8 cellular contexts compared by ENCODE assay signal in genomic region chr2:26848336-26849055, GRCh38. TPM values are rescaled to one million over a fixed set of nuclear protein-coding genes. Genes with fewer than 3 reads are reported as not detected.
DNase-seq lines count a peak whose midpoint lies in the region; ATAC-seq lines count a peak whose summit lies in the region.

No MANE protein-coding gene starts in this region.

- H3K9me3 Mint-ChIP-seq in activated T-helper 2 cell treated with anti-CD3 and anti-CD28 coated beads, Interferon-gamma antibody, Interleukin-2, Interleukin-4, amounts not matched to agents 10 μg/mL and 5 μg/mL and 100 μg/mL, durations not matched to agents 14 hours and 24 hours and 36 hours: no peaks in the 10 kb centered on the region

- no peaks in the 10 kb centered on the region for H3K36me3 Mint-ChIP-seq in activated T-helper 2 cell treated with anti-CD3 and anti-CD28 coated beads, Interferon-gamma antibody, Interleukin-2, Interleukin-4, amounts not matched to agents 10 μg/mL and 5 μg/mL and 100 μg/mL, durations not matched to agents 14 hours and 24 hours and 36 hours (ENCODE audit: low read depth)

- peak overlapping the region; percentile 21 for H3K4me3 Mint-ChIP-seq in activated T-helper 2 cell treated with anti-CD3 and anti-CD28 coated beads, Interferon-gamma antibody, Interleukin-2, Interleukin-4, amounts not matched to agents 10 μg/mL and 5 μg/mL and 100 μg/mL, durations not matched to agents 14 hours and 24 hours and 36 hours (ENCODE audit: low read depth)

- H3K4me1 Mint-ChIP-seq in activated T-helper 2 cell treated with anti-CD3 and anti-CD28 coated beads, Interferon-gamma antibody, Interleukin-2, Interleukin-4, amounts not matched to agents 10 μg/mL and 5 μg/mL and 100 μg/mL, durations not matched to agents 14 hours and 24 hours and 36 hours (ENCODE audit: low read depth): peaks cover 3% of the 10 kb centered on the region

- no peak overlapping the region for H3K27ac Mint-ChIP-seq in activated T-helper 2 cell treated with anti-CD3 and anti-CD28 coated beads, Interferon-gamma antibody, Interleukin-2, Interleukin-4, amounts not matched to agents 10 μg/mL and 5 μg/mL and 100 μg/mL, durations not matched to agents 14 hours and 24 hours and 36 hours

- ATAC-seq in stimulated activated naive CD8-positive, alpha-beta T cell treated with anti-CD3 and anti-CD28 coated beads, Interleukin-15, Interleukin-2, amounts not matched to agents 100 U/mL and 50 U/mL, for 24 hours: peak; percentile 33
- ATAC-seq in HG03280 (IDR thresholded peaks at IDR 0.05; ENCODE audit: unreplicated experiment) (no peak), HG02610 (IDR thresholded peaks at IDR 0.05; ENCODE audit: unreplicated experiment) (no peak)

- intact Hi-C loops in activated T-helper 2 cell treated with anti-CD3 and anti-CD28 coated beads, Interferon-gamma antibody, Interleukin-2, Interleukin-4, amounts not matched to agents 10 μg/mL and 5 μg/mL and 100 μg/mL, durations not matched to agents 14 hours and 24 hours and 36 hours (cut with micrococcal nuclease): loop anchor here (5.0 kb wide), 2 partner anchors 74 to 169 kb away; no protein-coding TSS in a partner anchor

- DNase-seq in COLO668 (lab: John Stamatoyannopoulos, UW; ENCODE audit: unreplicated experiment) (peak; percentile 48), HuH-7 (ENCODE audit: low spot score) (peak; percentile 54), iPS-NIHi7 (ENCODE audit: extremely low spot score) (peak; percentile 59), NCI-H128 (lab: John Stamatoyannopoulos, UW; ENCODE audit: unreplicated experiment) (no peak)
- no peak for DNase-seq in activated T-helper 2 cell treated with anti-CD3 and anti-CD28 coated beads, Interferon-gamma antibody, Interleukin-2, Interleukin-4, amounts not matched to agents 10 μg/mL and 5 μg/mL and 100 μg/mL, durations not matched to agents 14 hours and 24 hours and 36 hours (ENCODE audit: low spot score)
- DNase-seq in stimulated activated naive CD8-positive, alpha-beta T cell treated with anti-CD3 and anti-CD28 coated beads, Interleukin-15, Interleukin-2, amounts not matched to agents 100 U/mL and 50 U/mL, for 24 hours: peak; percentile 19

- peaks cover 62% of the 10 kb centered on the region for H3K27me3 Mint-ChIP-seq in activated T-helper 2 cell treated with anti-CD3 and anti-CD28 coated beads, Interferon-gamma antibody, Interleukin-2, Interleukin-4, amounts not matched to agents 10 μg/mL and 5 μg/mL and 100 μg/mL, durations not matched to agents 14 hours and 24 hours and 36 hours (ENCODE audit: low read depth)

RNA-seq across cellular contexts. Expression of gene DPYSL5, which starts 0.6 kb away (rescaled TPM):
- 0.05 TPM in 1 of 2 replicates, not detected in the other for total RNA-seq in activated T-helper 2 cell treated with anti-CD3 and anti-CD28 coated beads, Interferon-gamma antibody, Interleukin-2, Interleukin-4, amounts not matched to agents 10 μg/mL and 5 μg/mL and 100 μg/mL, durations not matched to agents 14 hours and 24 hours and 36 hours

Comparison
In these comparisons a context has a peak if more than half of its experiments do, and no peak if none do; other contexts are left out.
1. DNase-seq: peak in COLO668 (single experiment), HuH-7 (single experiment), iPS-NIHi7 (single experiment) and stimulated activated naive CD8-positive, alpha-beta T cell treated with anti-CD3 and anti-CD28 coated beads, Interleukin-15, Interleukin-2, amounts not matched to agents 100 U/mL and 50 U/mL, for 24 hours (single experiment); none in activated T-helper 2 cell treated with anti-CD3 and anti-CD28 coated beads, Interferon-gamma antibody, Interleukin-2, Interleukin-4, amounts not matched to agents 10 μg/mL and 5 μg/mL and 100 μg/mL, durations not matched to agents 14 hours and 24 hours and 36 hours (single experiment) and NCI-H128 (single experiment).